Comparison of ENCODE assay signal across 9 cellular contexts in genomic region chr11:48107188-48107704, GRCh38.
DNase-seq lines count a peak whose midpoint lies in the region; ATAC-seq and TF ChIP-seq lines count a peak whose summit lies in the region.
"Had no signal": no experiment of that assay in that cellular context is flagged by ENCODE, and none has a peak within 500 bp of the region (broad histone marks: within the 10 kb centered on the region; RNA-seq: fewer than 3 reads in every experiment).

No MANE protein-coding gene starts in this region.

- peak; percentile 84 for ATAC-seq in GM18909 (IDR thresholded peaks at IDR 0.05; ENCODE audit: poor library complexity, unreplicated experiment)
- ATAC-seq in HG03045 (IDR thresholded peaks at IDR 0.05; ENCODE audit: unreplicated experiment) = peak; percentile 89
- peak; percentile 35; the same call in 1 of the 3 replicates for ATAC-seq in RWPE2 (ENCODE audit: low read depth)

- H3K27ac ChIP-seq in RWPE2 (ENCODE audit: poor library complexity, severe bottlenecking) = no peak overlapping the region
- H3K27ac ChIP-seq: parathyroid adenoma had no signal

- no peaks in the 10 kb centered on the region for H3K36me3 ChIP-seq in RWPE2 (ENCODE audit: low read depth)

- DNase-seq in A172 (ENCODE audit: low spot score) = peak; percentile 52
- DNase-seq in RWPE2 (ENCODE audit: low spot score) = no peak
- DNase-seq in foreskin fibroblast = peak; percentile 74 to 83
- no peak for DNase-seq in NK-92 treated with Interleukin-12 subunit alpha and Interleukin-12 subunit beta, amount 100 ng/mL, for 24 hours (lab: John Stamatoyannopoulos, UW)
- no peak for DNase-seq in hypothalamus (lab: John Stamatoyannopoulos, UW)
- no peak for DNase-seq in NCI-H2227 (lab: John Stamatoyannopoulos, UW; ENCODE audit: unreplicated experiment)

- TF ChIP-seq CTCF in RWPE2 (IDR thresholded peaks at IDR 0.05; ENCODE audit: poor library complexity, severe bottlenecking) (no peak), foreskin fibroblast (IDR thresholded peaks at IDR 0.05; ENCODE audit: low read depth, low read length) (no peak)

- H3K27me3 ChIP-seq in RWPE2 (ENCODE audit: insufficient read depth, poor library complexity, severe bottlenecking) = no peaks in the 10 kb centered on the region

- no peaks in the 10 kb centered on the region for H3K9me3 ChIP-seq in RWPE2 (ENCODE audit: severe bottlenecking)

- H3K4me1 ChIP-seq in RWPE2 (ENCODE audit: insufficient read depth, poor library complexity, severe bottlenecking) = no peaks in the 10 kb centered on the region

- H3K4me3 ChIP-seq in RWPE2 (ENCODE audit: severe bottlenecking) (no peak overlapping the region), foreskin fibroblast (ENCODE audit: low read depth in 1 of 2, low read length in 2 of 2) (no peak overlapping the region)

Comparison
In these comparisons a context has a peak if more than half of its experiments do, and no peak if none do; other contexts are left out.
1. DNase-seq: peak in A172 (single experiment) and foreskin fibroblast (2 of 2); none in RWPE2 (single experiment), NK-92 treated with Interleukin-12 subunit alpha and Interleukin-12 subunit beta, amount 100 ng/mL, for 24 hours (single experiment), hypothalamus (0 of 51) and NCI-H2227 (single experiment).
2. ATAC-seq: peak in every context shown above with its lines; median percentile 89 in HG03045; 84 in GM18909; 35 in RWPE2.